ENCODE assay signal across 8 cellular contexts in the genomic region with DNA sequence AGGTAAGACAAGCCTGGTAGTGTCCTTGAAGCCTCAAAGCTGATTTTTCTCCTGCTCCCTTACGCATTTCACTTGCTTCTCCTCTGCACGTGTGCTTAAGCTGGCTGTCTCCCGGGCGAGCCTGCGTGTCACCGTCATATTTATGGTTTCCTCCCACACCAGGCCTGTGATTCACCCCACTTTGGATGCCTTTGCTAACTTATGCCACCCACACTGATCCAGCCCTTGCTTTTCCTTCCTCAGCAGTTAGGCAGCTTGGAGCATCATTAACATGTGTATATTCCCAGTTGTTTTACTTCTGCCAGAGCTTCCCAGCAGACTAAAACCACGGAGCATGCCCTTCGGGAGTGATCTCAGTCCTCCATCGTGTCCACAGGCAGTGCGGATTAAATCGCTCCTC. TPM values are rescaled to one million over a fixed set of nuclear protein-coding genes. Genes with fewer than 3 reads are reported as not detected.
DNase-seq lines count a peak whose midpoint lies in the region; ATAC-seq and TF ChIP-seq lines count a peak whose summit lies in the region.

No MANE protein-coding gene starts in this region.

- H3K36me3 ChIP-seq in CD8-positive, alpha-beta memory T cell (ENCODE audit: insufficient read depth, low read length): no peaks in the 10 kb centered on the region
- H3K36me3 ChIP-seq in SJCRH30 (peaks cover 9% of the 10 kb centered on the region), kidney epithelial cell (ENCODE audit: control insufficient read depth, insufficient read depth, low read length) (no peaks in the 10 kb centered on the region)

- POLR2A ChIA-PET in CD8-positive, alpha-beta memory T cell (lab: Charles Lee): interaction anchor here (0.5 to 4.6 kb wide), 4 partner anchors 33 to 325 kb away, joined by 3 to 30 read pairs (median 27); no protein-coding TSS in a partner anchor

- peaks cover 44% of the 10 kb centered on the region for H3K4me1 ChIP-seq in CD8-positive, alpha-beta memory T cell (ENCODE audit: insufficient read depth, low read length)
- H3K4me1 ChIP-seq in SJCRH30: peaks cover 19% of the 10 kb centered on the region

- peak overlapping the region; percentile 87 to 96 (median 94) for H3K4me3 Mint-ChIP-seq in CD8-positive, alpha-beta memory T cell

- DNase-seq in CD8-positive, alpha-beta memory T cell: peak in 3 of 5 donors; percentile 11 to 25 (median 23)
- DNase-seq in SJCRH30 (peak; percentile 72 to 77), amygdala (lab: John Stamatoyannopoulos, UW) (peak in 34 of 56 donors; percentile 11 to 82 (median 34)), kidney epithelial cell (ENCODE audit: low read depth) (peak; percentile 80), NCI-H1930 (lab: John Stamatoyannopoulos, UW) (no peak), NCI-H1417 (lab: John Stamatoyannopoulos, UW) (no peak)
- DNase-seq in stimulated activated CD4-positive, alpha-beta T cell treated with anti-CD3 and anti-CD28 coated beads, Interleukin-2, amount 100 ng/mL, for 4 hours (ENCODE audit: low read depth): peak; percentile 63

- no peaks in the 10 kb centered on the region for H3K9me3 ChIP-seq in CD8-positive, alpha-beta memory T cell (ENCODE audit: low read length)
- H3K9me3 ChIP-seq in SJCRH30 (replicated peaks): peaks cover 9% of the 10 kb centered on the region; the same call in 1 of the 2 replicates

- peak overlapping the region; percentile 61 to 97 (median 92) for H3K27ac Mint-ChIP-seq in CD8-positive, alpha-beta memory T cell

- CTCF ChIA-PET in CD8-positive, alpha-beta memory T cell (lab: Charles Lee): interaction anchor here (2.0 to 7.9 kb wide), 10 partner anchors 8 to 219 kb away, joined by 4 to 97 read pairs (median 50); partner anchors contain the start of genes POLR1A and PTCD3

- no peaks in the 10 kb centered on the region for H3K27me3 ChIP-seq in CD8-positive, alpha-beta memory T cell (ENCODE audit: insufficient read depth, low read length, poor library complexity, severe bottlenecking)
- H3K27me3 ChIP-seq in SJCRH30: no peaks in the 10 kb centered on the region
- H3K27me3 ChIP-seq in kidney epithelial cell (ENCODE audit: control insufficient read depth, insufficient read depth, low read length): no peaks in the 10 kb centered on the region

- H3K4me3 ChIP-seq in CD8-positive, alpha-beta memory T cell (ENCODE audit: low read length): peak overlapping the region; percentile 96
- H3K4me3 ChIP-seq in SJCRH30 (peak overlapping the region; percentile 85), kidney epithelial cell (ENCODE audit: low read depth, low read length) (no peak overlapping the region)

- no peak for ATAC-seq in GM19328 (IDR thresholded peaks at IDR 0.05; ENCODE audit: unreplicated experiment)

- no peak for TF ChIP-seq CTCF in kidney epithelial cell (IDR thresholded peaks at IDR 0.05; ENCODE audit: insufficient read depth, low read length, poor library complexity, severe bottlenecking)

- H3K4me1 Mint-ChIP-seq in CD8-positive, alpha-beta memory T cell: peaks cover 62 to 71% (median 69%) of the 10 kb centered on the region in 3 donors

- no peaks in the 10 kb centered on the region for H3K27me3 Mint-ChIP-seq in CD8-positive, alpha-beta memory T cell

- H3K36me3 Mint-ChIP-seq in CD8-positive, alpha-beta memory T cell: peaks cover 7 to 35% (median 12%) of the 10 kb centered on the region in 3 donors

- H3K27ac ChIP-seq in CD8-positive, alpha-beta memory T cell (ENCODE audit: low read depth, low read length): no peak overlapping the region
- H3K27ac ChIP-seq in SJCRH30: peak overlapping the region; percentile 38; the same call in 1 of the 2 replicates

- H3K9me3 Mint-ChIP-seq in CD8-positive, alpha-beta memory T cell: peaks cover 0 to 5% (median 0%) of the 10 kb centered on the region in 5 donors

RNA-seq across cellular contexts. Expression of gene ST3GAL5, which starts 2.2 kb away (rescaled TPM):
- total RNA-seq in CD8-positive, alpha-beta memory T cell: 10 to 100 TPM; 11.1 to 11.2 TPM
- 21.8 TPM for polyA plus RNA-seq in CD8-positive, alpha-beta memory T cell
- total RNA-seq in SJCRH30 (2014; rRNA removed; shearing (Covaris generic)): 94.5 and 110 TPM in 2 replicates
- 3.0 and 3.8 TPM in 2 replicates for total RNA-seq in kidney epithelial cell

Comparison
In these comparisons a context has a peak if more than half of its experiments do, and no peak if none do; other contexts are left out.
1. DNase-seq: peak in CD8-positive, alpha-beta memory T cell (3 of 5), SJCRH30 (2 of 2), amygdala (34 of 56), kidney epithelial cell (single experiment) and stimulated activated CD4-positive, alpha-beta T cell treated with anti-CD3 and anti-CD28 coated beads, Interleukin-2, amount 100 ng/mL, for 4 hours (single experiment); none in NCI-H1930 (0 of 2) and NCI-H1417 (0 of 3).